Comparison of ENCODE assay signal across 14 cellular contexts in genomic region chr7:115066050-115066449, GRCh38.
A peak's percentile ranks its signal among the peaks of the same experiment; 100 is the strongest.
DNase-seq lines count a peak whose midpoint lies in the region; ATAC-seq and TF ChIP-seq lines count a peak whose summit lies in the region.
"Had no signal": no experiment of that assay in that cellular context is flagged by ENCODE, and none has a peak within 500 bp of the region (broad histone marks: within the 10 kb centered on the region; RNA-seq: fewer than 3 reads in every experiment).

No MANE protein-coding gene starts in this region.

- H3K4me1 ChIP-seq in thyroid gland, result no peaks in the 10 kb centered on the region

- no peaks in the 10 kb centered on the region for H3K27me3 ChIP-seq in thyroid gland

- peaks cover 6% of the 10 kb centered on the region for H3K4me1 Mint-ChIP-seq in activated T-helper 17 cell treated with anti-CD3 and anti-CD28 coated beads, Interleukin-2, amount 50 U/mL, for 72 hours

- H3K4me3 Mint-ChIP-seq in activated T-helper 17 cell treated with anti-CD3 and anti-CD28 coated beads, Interleukin-2, amount 50 U/mL, for 72 hours, result no peak overlapping the region
- H3K4me3 Mint-ChIP-seq: activated naive CD8-positive, alpha-beta T cell treated with anti-CD3 and anti-CD28 coated beads, Interleukin-2, amount 10 ng/mL, durations not matched to agents 7 days and 5 days had no signal

- no peak for TF ChIP-seq POLR2A in GM18505 (IDR thresholded peaks at IDR 0.05; ENCODE audit: borderline replicate concordance, extremely low read depth, insufficient read depth, insufficient read length)
- TF ChIP-seq POLR2A in erythroblast (IDR thresholded peaks at IDR 0.05; ENCODE audit: low read length), result no peak
- no peak for TF ChIP-seq POLR2A in thyroid gland (IDR thresholded peaks at IDR 0.05)

- intact Hi-C loops in thyroid gland (cut with DNase I), result no loop called here

- peak overlapping the region; percentile 23 for H3K27ac Mint-ChIP-seq in activated T-helper 17 cell treated with anti-CD3 and anti-CD28 coated beads, Interleukin-2, amount 50 U/mL, for 72 hours
- H3K27ac Mint-ChIP-seq: activated naive CD8-positive, alpha-beta T cell treated with anti-CD3 and anti-CD28 coated beads, Interleukin-2, amount 10 ng/mL, durations not matched to agents 7 days and 5 days had no signal

- 84 to 98% methylated on average over 2 of the region's 2 CpGs for WGBS in thyroid gland, 2 donors

- no peaks in the 10 kb centered on the region for H3K36me3 ChIP-seq in thyroid gland

- no peak for DNase-seq in erythroblast (lab: John Stamatoyannopoulos, UW)
- no peak for DNase-seq in DMS 273 treated with DMSO at 0.1 percent for 48 hours (lab: John Stamatoyannopoulos, UW)
- no peak for DNase-seq in thyroid gland
- DNase-seq in activated CD4-positive, CD25-positive, alpha-beta regulatory T cell (lab: John Stamatoyannopoulos, UW), result no peak
- DNase-seq: activated naive CD8-positive, alpha-beta T cell treated with anti-CD3 and anti-CD28 coated beads, Interleukin-2, amount 10 ng/mL, durations not matched to agents 7 days and 5 days; foreskin melanocyte; NCI-H510A; stimulated activated CD4-positive, alpha-beta T cell treated with anti-CD3 and anti-CD28 coated beads, Interleukin-15, amount 100 ng/mL, for 24 hours; stimulated activated naive CD4-positive, alpha-beta T cell treated with Interleukin-2 at 50 U/mL for 16 hours had no signal

- H3K9me3 Mint-ChIP-seq in activated T-helper 17 cell treated with anti-CD3 and anti-CD28 coated beads, Interleukin-2, amount 50 U/mL, for 72 hours, result peaks cover 4% of the 10 kb centered on the region

- peak; percentile 63 for ATAC-seq in GM18505 (IDR thresholded peaks at IDR 0.05; ENCODE audit: unreplicated experiment)
- peak; percentile 69 for ATAC-seq in GM21515 (IDR thresholded peaks at IDR 0.05; ENCODE audit: unreplicated experiment)
- peak; percentile 68 for ATAC-seq in HG03097 (IDR thresholded peaks at IDR 0.05; ENCODE audit: low FRiP score, unreplicated experiment)
- no peak for ATAC-seq in activated T-helper 17 cell treated with anti-CD3 and anti-CD28 coated beads, Interleukin-2, amount 50 U/mL, for 72 hours (replicated peaks)

- H3K9me3 ChIP-seq in thyroid gland, result no peaks in the 10 kb centered on the region

- no peaks in the 10 kb centered on the region for H3K27me3 Mint-ChIP-seq in activated T-helper 17 cell treated with anti-CD3 and anti-CD28 coated beads, Interleukin-2, amount 50 U/mL, for 72 hours

- H3K36me3 Mint-ChIP-seq in activated T-helper 17 cell treated with anti-CD3 and anti-CD28 coated beads, Interleukin-2, amount 50 U/mL, for 72 hours (ENCODE audit: low read depth), result no peaks in the 10 kb centered on the region

- H3K27ac ChIP-seq in thyroid gland, result no peak overlapping the region
- H3K27ac ChIP-seq: coronary artery had no signal

- TF ChIP-seq CTCF in thyroid gland (IDR thresholded peaks at IDR 0.05), result no peak

- H3K4me3 ChIP-seq in thyroid gland (replicated peaks in 1 of 3), result no peak overlapping the region
- H3K4me3 ChIP-seq: coronary artery had no signal
